In genomic region chr11:133971871-133972270, GRCh38 we compare ENCODE assay signal across 3 cellular contexts.
"Had no signal": no experiment of that assay in that cellular context is flagged by ENCODE, and none has a peak within 500 bp of the region (broad histone marks: within the 10 kb centered on the region; RNA-seq: fewer than 3 reads in every experiment).

No MANE protein-coding gene starts in this region.

- DNase-seq: GDM1, GF-D8 had no signal

- ATAC-seq: GM12878 had no signal
